In the genomic region with DNA sequence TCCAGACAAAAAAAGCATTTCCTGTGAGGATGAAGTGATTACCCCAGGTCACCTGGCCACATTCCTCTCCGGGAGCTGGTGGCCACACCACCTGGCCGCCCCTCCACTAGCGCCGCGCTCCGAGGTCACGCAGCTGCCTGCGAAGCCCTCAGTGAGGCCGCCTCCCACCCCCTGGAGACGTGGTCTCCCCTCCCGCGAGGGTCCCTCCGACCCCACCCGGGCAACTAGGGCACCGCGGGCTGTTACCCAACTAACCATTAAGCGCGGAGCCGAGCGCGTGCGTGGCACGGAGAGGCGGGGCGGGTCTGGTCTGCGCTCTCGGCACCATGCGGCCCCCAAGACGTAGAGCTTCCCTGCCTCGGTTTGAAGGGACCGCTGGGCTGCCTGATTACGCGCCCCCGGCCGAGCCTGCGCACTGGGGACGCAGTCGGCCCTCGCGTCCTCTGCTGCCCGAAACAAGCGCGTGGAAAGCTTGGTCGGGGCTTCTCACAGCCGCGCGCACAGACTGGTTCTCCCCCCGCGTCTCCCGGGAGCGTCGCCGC, we compare ENCODE assay signal across 9 cellular contexts.
DNase-seq lines count a peak whose midpoint lies in the region; ATAC-seq, FAIRE-seq and TF ChIP-seq lines count a peak whose summit lies in the region.
"Had no signal": no experiment of that assay in that cellular context is flagged by ENCODE, and none has a peak within 500 bp of the region (broad histone marks: within the 10 kb centered on the region; RNA-seq: fewer than 3 reads in every experiment).

No MANE protein-coding gene starts in this region.

- ATAC-seq in HG02759 (IDR thresholded peaks at IDR 0.05; ENCODE audit: unreplicated experiment): no peak

- no peaks in the 10 kb centered on the region for H3K9me3 ChIP-seq in spleen

- no peaks in the 10 kb centered on the region for H3K36me3 ChIP-seq in spleen

- intact Hi-C loops in spleen (cut with DNase I; ENCODE audit: low total_unique reads): no loop called here

- peak overlapping the region in 1 of 8 donors; percentile 30 for H3K27ac ChIP-seq in spleen

- H3K4me3 ChIP-seq in spleen: peak overlapping the region; percentile 13 to 65 (median 38)

- 1 to 6% (median 2%) methylated on average over 9 to 53 of the region's 53 CpGs for WGBS in spleen, 5 donors

- FAIRE-seq in GM19239 (lab: Jason Lieb, UNC) (no peak), RCC 7860 (lab: Jason Lieb, UNC) (no peak)
- FAIRE-seq: endometrium had no signal

- no peak for TF ChIP-seq POLR2A in spleen (IDR thresholded peaks at IDR 0.05)

- in situ Hi-C loops in T47D (cut with HindIII; ENCODE audit: low pct_unique_long_range_greater_than_20kb, low sequenced_read_pairs): no loop called here

- H3K4me1 ChIP-seq in spleen: peaks cover 0 to 17% (median 11%) of the 10 kb centered on the region in 6 donors

- H3K27me3 ChIP-seq in spleen (replicated peaks in 1 of 7): peaks cover 5 to 62% (median 19%) of the 10 kb centered on the region in 7 donors

- TF ChIP-seq CTCF in spleen (IDR thresholded peaks at IDR 0.05 in 8 of 11, conservative IDR thresholded peaks at IDR 0.05 in 3 of 11): no peak

- peak in 11 of 14 donors; percentile 7 to 46 (median 28) for DNase-seq in C1 segment of cervical spinal cord (lab: John Stamatoyannopoulos, UW)
- DNase-seq in NCI-H1105 treated with DMSO at 0.1 percent for 48 hours (lab: John Stamatoyannopoulos, UW): peak; percentile 22
- peak; percentile 35 to 39 for DNase-seq in T47D (ENCODE audit: low read depth in 1 of 2, low spot score in 1 of 2)
- peak; percentile 58 for DNase-seq in iPS-NIHi7 (ENCODE audit: extremely low spot score)
- no peak for DNase-seq in spleen
- DNase-seq in GM19239 (ENCODE audit: insufficient read length, low spot score): no peak
- no peak for DNase-seq in RCC 7860 (ENCODE audit: low spot score)

Comparison
In these comparisons a context has a peak if more than half of its experiments do, and no peak if none do; other contexts are left out.
1. DNase-seq: peak in C1 segment of cervical spinal cord (11 of 14), NCI-H1105 treated with DMSO at 0.1 percent for 48 hours (single experiment), T47D (2 of 2) and iPS-NIHi7 (single experiment); none in spleen (single experiment), GM19239 (single experiment) and RCC 7860 (single experiment).